ENCODE assay signal across 22 cellular contexts in genomic region chr12:91769736-91770135, GRCh38.
DNase-seq lines count a peak whose midpoint lies in the region; FAIRE-seq and TF ChIP-seq lines count a peak whose summit lies in the region.
"Had no signal": no experiment of that assay in that cellular context is flagged by ENCODE, and none has a peak within 500 bp of the region (broad histone marks: within the 10 kb centered on the region; RNA-seq: fewer than 3 reads in every experiment).

No MANE protein-coding gene starts in this region.

- H2BK5ac ChIP-seq in H1 (ENCODE audit: low read depth, low read length) (no peak overlapping the region), mesendoderm (ENCODE audit: low read length) (no peak overlapping the region)

- H3K36me3 ChIP-seq in HUES6 (ENCODE audit: control insufficient read depth, insufficient read depth, low read length) (no peaks in the 10 kb centered on the region), H1 (ENCODE audit: control insufficient read depth in 2 of 4, insufficient read depth in 4 of 4, low read length in 3 of 4) (no peaks in the 10 kb centered on the region), mesendoderm (ENCODE audit: control insufficient read depth, insufficient read depth, low read length) (no peaks in the 10 kb centered on the region), colonic mucosa (no peaks in the 10 kb centered on the region)
- H3K36me3 ChIP-seq: HAP-1 had no signal

- H3K79me1 ChIP-seq in H1 (ENCODE audit: low read depth, low read length) (no peaks in the 10 kb centered on the region), mesendoderm (ENCODE audit: low read length) (no peaks in the 10 kb centered on the region)

- DNase-seq in ELF-1 (ENCODE audit: low read depth, low spot score) (peak; percentile 16), H1 (ENCODE audit: low read depth in 1 of 2, low spot score in 2 of 2) (no peak), mesendoderm (peak; percentile 66), SIG-M5 treated with dmso at 0.1 percent for 504 hours (lab: John Stamatoyannopoulos, UW; ENCODE audit: unreplicated experiment) (no peak), colonic mucosa (no peak), glutamatergic neuron (no peak)
- DNase-seq: 8988T; CD4-positive, CD25-positive, alpha-beta regulatory T cell; DMS153; DND-41; NCI-H1048; NCI-H1417; NCI-H1694; NCI-H2029 treated with DMSO at 0.1 percent for 48 hours; NCI-H446 treated with DMSO at 0.1 percent for 48 hours; NCI-H526; Right ventricle myocardium superior; RPMI8226 had no signal

- H3K4me1 Mint-ChIP-seq in glutamatergic neuron (ENCODE audit: low read depth, unreplicated experiment) = peaks cover 8% of the 10 kb centered on the region

- H3K56ac ChIP-seq in H1 (replicated peaks; ENCODE audit: insufficient read length, low read depth, low read length) (no peak overlapping the region), mesendoderm (ENCODE audit: low read length) (no peak overlapping the region)

- no peaks in the 10 kb centered on the region for H4K20me1 ChIP-seq in H1 (replicated peaks in 1 of 2; ENCODE audit: control insufficient read depth in 1 of 2, insufficient read depth in 2 of 2, low read length in 2 of 2)

- no peak overlapping the region for H3K27ac Mint-ChIP-seq in glutamatergic neuron (ENCODE audit: unreplicated experiment)
- H3K27ac Mint-ChIP-seq: CD4-positive, CD25-positive, alpha-beta regulatory T cell; IgD-negative memory B cell had no signal

- TF ChIP-seq RAD21 in H1 (IDR thresholded peaks at IDR 0.05 in 1 of 2, conservative IDR thresholded peaks at IDR 0.05 in 1 of 2; ENCODE audit: low read depth in 2 of 2, low read length in 2 of 2) = no peak

- no peak overlapping the region for H2BK12ac ChIP-seq in H1 (ENCODE audit: low read depth, low read length)

- TF ChIP-seq EP300 in H1 (IDR thresholded peaks at IDR 0.05; ENCODE audit: borderline replicate concordance in 1 of 2, low read depth in 2 of 2, low read length in 2 of 2) = no peak

- H3K4me3 Mint-ChIP-seq in glutamatergic neuron (ENCODE audit: unreplicated experiment) = no peak overlapping the region
- H3K4me3 Mint-ChIP-seq: CD4-positive, CD25-positive, alpha-beta regulatory T cell; IgD-negative memory B cell had no signal

- intact Hi-C loops in colonic mucosa (cut with DNase I) = no loop called here

- 90% methylated on average over 2 of the region's 2 CpGs; no CpG with 5 or more reads in 1 of the 2 experiments for WGBS in H1 (ENCODE audit: extremely low coverage in 1 of 2, insufficient coverage in 1 of 2, insufficient read length in 1 of 2, insufficient replicate concordance in 2 of 2, low coverage in 1 of 2, low lambda C conversion rate in 2 of 2, missing lambda C conversion rate in 1 of 2), 2 experiments
- no CpG with 5 or more reads among the region's 2 CpGs for WGBS in mesendoderm (ENCODE audit: extremely low coverage, insufficient coverage, low lambda C conversion rate)

- no peak overlapping the region for H4K91ac ChIP-seq in H1 (replicated peaks; ENCODE audit: insufficient read length, low read length)

- H3K9ac ChIP-seq in HUES6 (ENCODE audit: low read length) = peak overlapping the region; percentile 30
- no peak overlapping the region for H3K9ac ChIP-seq in H1 (replicated peaks in 1 of 4; ENCODE audit: extremely low read depth in 1 of 4, low read depth in 3 of 4, low read length in 3 of 4)
- H3K9ac ChIP-seq in mesendoderm (ENCODE audit: low read length) = no peak overlapping the region
- H3K9ac ChIP-seq in colonic mucosa (ENCODE audit: low read depth in 2 of 2, low read length in 2 of 2) = no peak overlapping the region
- H3K9ac ChIP-seq: KMS-11 had no signal

- H3K23ac ChIP-seq in H1 (ENCODE audit: insufficient read length) (no peak overlapping the region), mesendoderm (ENCODE audit: low read length) (no peak overlapping the region)

- peaks cover 3% of the 10 kb centered on the region for H3K27me3 Mint-ChIP-seq in glutamatergic neuron (ENCODE audit: unreplicated experiment)
- H3K27me3 Mint-ChIP-seq: CD4-positive, CD25-positive, alpha-beta regulatory T cell; IgD-negative memory B cell had no signal

- CTCF ChIA-PET in H1 (lab: Charles Lee; ENCODE audit: partially characterized antibody) = no interaction called here

- POLR2A ChIA-PET in H1 (lab: Charles Lee; ENCODE audit: partially characterized antibody) = no interaction called here

- H2BK15ac ChIP-seq in H1 (ENCODE audit: low read length) (no peak overlapping the region), mesendoderm (replicated peaks; ENCODE audit: low read depth) (no peak overlapping the region)

- H4K5ac ChIP-seq in H1 (ENCODE audit: insufficient read length, low read depth, low read length) (no peak overlapping the region), mesendoderm (ENCODE audit: low read length) (no peak overlapping the region)

- H2AK5ac ChIP-seq in H1 (ENCODE audit: low read depth, low read length) (no peak overlapping the region), mesendoderm (ENCODE audit: low read length) (no peak overlapping the region)

- H3K79me2 ChIP-seq in H1 (ENCODE audit: control insufficient read depth in 1 of 2, insufficient read depth in 2 of 2, low read length in 2 of 2) = no peaks in the 10 kb centered on the region
- no peaks in the 10 kb centered on the region for H3K79me2 ChIP-seq in mesendoderm (ENCODE audit: control insufficient read depth, insufficient read depth, low read length)

- H3K14ac ChIP-seq in H1 (ENCODE audit: insufficient read length) = no peak overlapping the region

- H3K9me3 Mint-ChIP-seq in glutamatergic neuron (ENCODE audit: unreplicated experiment) = peaks cover 2% of the 10 kb centered on the region
- H3K9me3 Mint-ChIP-seq: IgD-negative memory B cell had no signal

- H3K18ac ChIP-seq in H1 (ENCODE audit: extremely low read depth, low read length) = no peak overlapping the region
- H3K18ac ChIP-seq in mesendoderm (ENCODE audit: low read length) = no peak overlapping the region

- 0 out of 2 replicates have a peak overlapping the region, but pooled peaks have one; percentile 12 for H3K27ac ChIP-seq in HUES6 (ENCODE audit: low read depth, low read length)
- H3K27ac ChIP-seq in H1 (ENCODE audit: low read depth, low read length) = no peak overlapping the region
- no peak overlapping the region for H3K27ac ChIP-seq in mesendoderm (ENCODE audit: low read depth, low read length)
- H3K27ac ChIP-seq in colonic mucosa = no peak overlapping the region
- H3K27ac ChIP-seq: KMS-11 had no signal

- H4K8ac ChIP-seq in H1 (ENCODE audit: extremely low read depth, insufficient read depth, low read length) (no peak overlapping the region), mesendoderm (ENCODE audit: low read depth, low read length) (no peak overlapping the region)

- H3K4me2 ChIP-seq in H1 (ENCODE audit: insufficient read depth in 1 of 2, low read depth in 2 of 2, low read length in 2 of 2) (no peak overlapping the region), mesendoderm (ENCODE audit: low read length) (no peak overlapping the region)
- H3K4me2 ChIP-seq: KMS-11 had no signal

- H3K23me2 ChIP-seq in H1 (ENCODE audit: low read depth, low read length) = no peaks in the 10 kb centered on the region

- H3K9me3 ChIP-seq in HUES6 (ENCODE audit: control insufficient read depth, insufficient read depth, low read depth, low read length) (0 out of 2 replicates have a peak, but pooled peaks cover 2% of the 10 kb centered on the region), H1 (ENCODE audit: insufficient read depth in 2 of 2, low read depth in 1 of 2, low read length in 1 of 2) (no peaks in the 10 kb centered on the region), colonic mucosa (no peaks in the 10 kb centered on the region)
- H3K9me3 ChIP-seq: HAP-1 had no signal

- no peak for TF ChIP-seq POLR2A in H1 (IDR thresholded peaks at IDR 0.05; ENCODE audit: control extremely low read depth in 1 of 2, low read depth in 2 of 2, low read length in 2 of 2)

- H3K27me3 ChIP-seq in HUES6 (ENCODE audit: control insufficient read depth, insufficient read depth, low read length) (no peaks in the 10 kb centered on the region), H1 (replicated peaks in 1 of 4; ENCODE audit: control insufficient read depth in 3 of 4, extremely low read depth in 1 of 4, insufficient read depth in 3 of 4, low read length in 3 of 4) (no peaks in the 10 kb centered on the region), mesendoderm (ENCODE audit: insufficient read depth, low read length, poor library complexity) (no peaks in the 10 kb centered on the region), colonic mucosa (no peaks in the 10 kb centered on the region)

- H2BK120ac ChIP-seq in H1 (replicated peaks; ENCODE audit: low read depth, low read length) (no peak overlapping the region), mesendoderm (ENCODE audit: low read depth, low read length) (no peak overlapping the region)

- H3K36me3 Mint-ChIP-seq in glutamatergic neuron (ENCODE audit: unreplicated experiment) = no peaks in the 10 kb centered on the region
- H3K36me3 Mint-ChIP-seq: CD4-positive, CD25-positive, alpha-beta regulatory T cell; IgD-negative memory B cell had no signal

- FAIRE-seq in H1 (lab: Jason Lieb, UNC) = no peak

- no peak overlapping the region for H2BK20ac ChIP-seq in H1 (ENCODE audit: low read length)

- H3K4ac ChIP-seq in H1 (replicated peaks; ENCODE audit: insufficient read length, low read depth, low read length) = no peak overlapping the region
- H3K4ac ChIP-seq in mesendoderm (ENCODE audit: low read depth, low read length) = no peak overlapping the region

- 0 out of 2 replicates have a peak, but pooled peaks cover 3% of the 10 kb centered on the region for H3K4me1 ChIP-seq in HUES6 (ENCODE audit: control insufficient read depth, insufficient read depth, low read length)
- H3K4me1 ChIP-seq in H1 (replicated peaks in 1 of 4; ENCODE audit: control insufficient read depth in 3 of 4, insufficient read depth in 4 of 4, low read length in 3 of 4) = no peaks in the 10 kb centered on the region; a peak in 1 of 7 replicates
- H3K4me1 ChIP-seq in mesendoderm (ENCODE audit: control insufficient read depth, low read depth, low read length) = no peaks in the 10 kb centered on the region
- H3K4me1 ChIP-seq in colonic mucosa = no peaks in the 10 kb centered on the region

- H3K4me3 ChIP-seq in HUES6 (ENCODE audit: low read depth, low read length) (no peak overlapping the region), H1 (ENCODE audit: extremely low read depth in 1 of 4, insufficient read depth in 2 of 4, low read depth in 3 of 4, low read length in 4 of 4) (no peak overlapping the region), mesendoderm (ENCODE audit: low read length) (no peak overlapping the region), colonic mucosa (no peak overlapping the region)
- H3K4me3 ChIP-seq: HAP-1 had no signal

- H2AFZ ChIP-seq in H1 (ENCODE audit: low read length) = no peak overlapping the region

- no peak for TF ChIP-seq CTCF in H1 (IDR thresholded peaks at IDR 0.05; ENCODE audit: control extremely low read depth in 1 of 3, insufficient read depth in 1 of 3, low read depth in 1 of 3, low read length in 3 of 3)
- TF ChIP-seq CTCF in colonic mucosa (IDR thresholded peaks at IDR 0.05) = no peak
- no peak for TF ChIP-seq CTCF in glutamatergic neuron (IDR thresholded peaks at IDR 0.05; ENCODE audit: partially characterized antibody, unreplicated experiment)

TF ChIP-seq in H1, 55 proteins besides CTCF, POLR2A, EP300 and RAD21 (continues in another document):
- peak; percentile 88 for TF ChIP-seq SRF (IDR thresholded peaks at IDR 0.05; ENCODE audit: low read depth, low read length)
- TF ChIP-seq SP4 (IDR thresholded peaks at IDR 0.05; ENCODE audit: low read length) = no peak
- no peak for TF ChIP-seq POLR2AphosphoS5 (IDR thresholded peaks at IDR 0.05; ENCODE audit: low read depth, low read length)

Comparison
In these comparisons a context has a peak if more than half of its experiments do, and no peak if none do; other contexts are left out.
1. DNase-seq: peak in ELF-1 (single experiment) and mesendoderm (single experiment); none in H1 (0 of 2), SIG-M5 treated with dmso at 0.1 percent for 504 hours (single experiment), colonic mucosa (single experiment) and glutamatergic neuron (single experiment).